Comparison of ENCODE assay signal across 15 cellular contexts in the genomic region with DNA sequence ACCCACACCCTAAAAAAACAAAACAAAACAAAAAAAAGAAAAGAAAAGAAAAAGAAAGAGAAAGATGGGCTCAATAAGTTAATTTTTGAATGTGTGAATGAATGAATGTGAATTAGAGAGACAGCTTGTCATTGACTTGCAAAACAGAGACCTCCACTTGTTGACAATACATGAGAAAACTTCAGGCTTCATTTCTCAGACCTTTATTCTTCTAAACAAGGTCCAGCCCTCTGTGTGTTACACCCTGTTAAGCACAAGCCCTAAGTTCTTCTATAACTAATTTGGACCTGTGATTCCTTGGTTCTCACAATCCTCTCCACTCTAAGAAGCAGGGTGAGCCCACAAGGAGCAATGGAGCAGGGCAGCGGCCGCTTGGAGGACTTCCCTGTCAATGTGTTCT. TPM values are rescaled to one million over a fixed set of nuclear protein-coding genes. Genes with fewer than 3 reads are reported as not detected.
DNase-seq lines count a peak whose midpoint lies in the region; ATAC-seq and TF ChIP-seq lines count a peak whose summit lies in the region.
"Had no signal": no experiment of that assay in that cellular context is flagged by ENCODE, and none has a peak within 500 bp of the region (broad histone marks: within the 10 kb centered on the region; RNA-seq: fewer than 3 reads in every experiment).

A gene with protein sequence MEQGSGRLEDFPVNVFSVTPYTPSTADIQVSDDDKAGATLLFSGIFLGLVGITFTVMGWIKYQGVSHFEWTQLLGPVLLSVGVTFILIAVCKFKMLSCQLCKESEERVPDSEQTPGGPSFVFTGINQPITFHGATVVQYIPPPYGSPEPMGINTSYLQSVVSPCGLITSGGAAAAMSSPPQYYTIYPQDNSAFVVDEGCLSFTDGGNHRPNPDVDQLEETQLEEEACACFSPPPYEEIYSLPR (plus strand): TSS at position 301 of the 400 bp plus-strand sequence. CDS start 51 bp downstream, at position 352.

- H4K8ac ChIP-seq in mesenchymal stem cell (ENCODE audit: low read length) = no peak within 1 kb of the TSS

- no peak within 1 kb of the TSS for H3K4me3 ChIP-seq in BLaER1 treated with 17β-estradiol and CSF1 and Interleukin-3, amounts not matched to agents 10 nM and 100 nM
- no peak within 1 kb of the TSS for H3K4me3 ChIP-seq in OCI-LY7 (ENCODE audit: low read depth, low read length, poor library complexity, severe bottlenecking)
- no peak within 1 kb of the TSS for H3K4me3 ChIP-seq in mesenchymal stem cell (ENCODE audit: insufficient read depth in 1 of 2, low read depth in 1 of 2, low read length in 2 of 2)
- no peak within 1 kb of the TSS for H3K4me3 ChIP-seq in BE2C (ENCODE audit: low read depth, low read length)

- no peak within 1 kb of the TSS for H3K4ac ChIP-seq in mesenchymal stem cell (ENCODE audit: low read depth in 1 of 2, low read length in 2 of 2)

- no peaks in the 10 kb centered on the region for H3K9me2 ChIP-seq in OCI-LY7 (ENCODE audit: insufficient read depth, low read length)

- H4K91ac ChIP-seq in mesenchymal stem cell (ENCODE audit: low read length) = no peak within 1 kb of the TSS

- H3K9ac ChIP-seq in BLaER1 treated with 17β-estradiol and CSF1 and Interleukin-3, amounts not matched to agents 10 nM and 100 nM = no peak within 1 kb of the TSS
- H3K9ac ChIP-seq in mesenchymal stem cell (ENCODE audit: low read length) = no peak within 1 kb of the TSS

- intact Hi-C loops in OCI-LY7 (cut with micrococcal nuclease; ENCODE audit: unreplicated experiment) = no loop called here

- TF ChIP-seq CTCF in OCI-LY7 (conservative IDR thresholded peaks at IDR 0.05; ENCODE audit: low read length) (no peak), BE2C (IDR thresholded peaks at IDR 0.05; ENCODE audit: low read depth, low read length) (no peak)

- H3K23ac ChIP-seq in mesenchymal stem cell (ENCODE audit: low read length in 2 of 2) = no peak within 1 kb of the TSS

- H3K4me1 ChIP-seq in BLaER1 treated with 17β-estradiol and CSF1 and Interleukin-3, amounts not matched to agents 10 nM and 100 nM = peaks cover 0 to 10% (median 8%) of the 10 kb centered on the region in 10 experiments; a peak in 14 of 20 replicates
- H3K4me1 ChIP-seq in OCI-LY7 (ENCODE audit: insufficient read depth, low read length, poor library complexity, severe bottlenecking) (peaks cover 13% of the 10 kb centered on the region), mesenchymal stem cell (ENCODE audit: control insufficient read depth, insufficient read depth, low read depth, low read length) (peaks cover 5% of the 10 kb centered on the region), BE2C (no peaks in the 10 kb centered on the region)

- no peak for DNase-seq in OCI-LY7 (ENCODE audit: low spot score)
- DNase-seq in mesenchymal stem cell = no peak
- DNase-seq in renal cortical epithelial cell (ENCODE audit: low read depth) = peak; percentile 69
- DNase-seq in BE2C = no peak
- no peak for DNase-seq in NCI-H2081 (lab: John Stamatoyannopoulos, UW)
- DNase-seq: 8988T; AML-193; CD4-positive, alpha-beta memory T cell; DMS79; EL; HCEC 1CT had no signal

- H3K79me2 ChIP-seq in OCI-LY7 (ENCODE audit: insufficient read depth, low read depth, low read length) = no peaks in the 10 kb centered on the region

- no peak within 1 kb of the TSS for H2BK5ac ChIP-seq in mesenchymal stem cell (ENCODE audit: low read depth, low read length, poor library complexity, severe bottlenecking)

- H3K27me3 ChIP-seq in BLaER1 treated with 17β-estradiol and CSF1 and Interleukin-3, amounts not matched to agents 10 nM and 100 nM = peaks cover 0 to 98% (median 9%) of the 10 kb centered on the region in 11 experiments; a peak in 12 of 22 replicates
- peaks cover 0 to 65% of the 10 kb centered on the region in 2 experiments for H3K27me3 ChIP-seq in mesenchymal stem cell (ENCODE audit: control insufficient read depth in 1 of 2, insufficient read depth in 1 of 2, low read length in 2 of 2)
- peaks cover 58% of the 10 kb centered on the region for H3K27me3 ChIP-seq in BE2C

- H2BK15ac ChIP-seq in mesenchymal stem cell (ENCODE audit: low read depth, poor library complexity, severe bottlenecking) = no peak within 1 kb of the TSS

- no peak for ATAC-seq in HG03159 (IDR thresholded peaks at IDR 0.05; ENCODE audit: unreplicated experiment)

- no peak within 1 kb of the TSS for H3K18ac ChIP-seq in mesenchymal stem cell (ENCODE audit: low read depth in 1 of 2, low read length in 2 of 2)

- H3K36me3 ChIP-seq in BLaER1 treated with 17β-estradiol and CSF1 and Interleukin-3, amounts not matched to agents 10 nM and 100 nM = no peaks in the 10 kb centered on the region
- H3K36me3 ChIP-seq in OCI-LY7 (ENCODE audit: insufficient read depth, low read length) = no peaks in the 10 kb centered on the region
- no peaks in the 10 kb centered on the region for H3K36me3 ChIP-seq in mesenchymal stem cell (ENCODE audit: control insufficient read depth in 1 of 2, insufficient read depth in 2 of 2, low read depth in 1 of 2, low read length in 2 of 2)
- H3K36me3 ChIP-seq in BE2C = no peaks in the 10 kb centered on the region

- WGBS in mesenchymal stem cell = 91% methylated on average over 2 of the region's 2 CpGs

- no peak within 1 kb of the TSS for H2BK120ac ChIP-seq in mesenchymal stem cell (ENCODE audit: low read depth, low read length)

- H2AFZ ChIP-seq in OCI-LY7 (ENCODE audit: low read length) (peak within 1 kb of the TSS; percentile 10; the same call in 1 of the 2 replicates), mesenchymal stem cell (ENCODE audit: low read depth, low read length) (no peak within 1 kb of the TSS)

- BruUV-seq in OCI-LY7 (replicated peaks; lab: Mats Ljungman, UMichigan) = no TSS peak

- no peaks in the 10 kb centered on the region for H3K79me1 ChIP-seq in mesenchymal stem cell (replicated peaks; ENCODE audit: low read length, poor library complexity, severe bottlenecking)

- no peak within 1 kb of the TSS for H3K14ac ChIP-seq in mesenchymal stem cell (ENCODE audit: low read length in 2 of 2)

- H3K4me2 ChIP-seq in BLaER1 treated with 17β-estradiol and CSF1 and Interleukin-3, amounts not matched to agents 10 nM and 100 nM = peak within 1 kb of the TSS in 10 of 11 experiments; percentile 7 to 63 (median 53); a peak in 17 of 22 replicates
- H3K4me2 ChIP-seq in OCI-LY7 (ENCODE audit: low read length) = 0 out of 2 replicates have a peak within 1 kb of the TSS, but pooled peaks have one; percentile 9
- no peak within 1 kb of the TSS for H3K4me2 ChIP-seq in mesenchymal stem cell (ENCODE audit: low read length, poor library complexity, severe bottlenecking)

- no peak within 1 kb of the TSS for H2BK12ac ChIP-seq in mesenchymal stem cell (ENCODE audit: low read length in 2 of 2)

- H2AK5ac ChIP-seq in mesenchymal stem cell (ENCODE audit: low read length, severe bottlenecking) = peak within 1 kb of the TSS; percentile 36

- H4K20me1 ChIP-seq in BLaER1 treated with 17β-estradiol and CSF1 and Interleukin-3, amounts not matched to agents 10 nM and 100 nM = 0 out of 22 replicates have a peak, but pooled peaks cover 0 to 9% (median 0%) of the 10 kb centered on the region in 11 experiments
- no peaks in the 10 kb centered on the region for H4K20me1 ChIP-seq in OCI-LY7 (ENCODE audit: insufficient read depth, low read length)

- POLR2A ChIA-PET in OCI-LY7 (lab: Charles Lee) = interaction anchor here (0.9 to 3.6 kb wide), 4 partner anchors 9 to 82 kb away, joined by 3 to 14 read pairs (median 4); no protein-coding TSS in a partner anchor

- H3K9me3 ChIP-seq in BLaER1 treated with 17β-estradiol and CSF1 and Interleukin-3, amounts not matched to agents 10 nM and 100 nM (replicated peaks in 1 of 11) = peaks cover 0 to 25% (median 14%) of the 10 kb centered on the region in 11 experiments; a peak in 19 of 22 replicates
- H3K9me3 ChIP-seq in OCI-LY7 (ENCODE audit: low read length) (no peaks in the 10 kb centered on the region), mesenchymal stem cell (ENCODE audit: control insufficient read depth, low read length) (no peaks in the 10 kb centered on the region), BE2C (no peaks in the 10 kb centered on the region)

- CTCF ChIA-PET in OCI-LY7 (lab: Charles Lee; ENCODE audit: unreplicated experiment) = no interaction called here

- H3K27ac ChIP-seq in BLaER1 treated with 17β-estradiol and CSF1 and Interleukin-3, amounts not matched to agents 10 nM and 100 nM = no peak within 1 kb of the TSS
- H3K27ac ChIP-seq in OCI-LY7 (ENCODE audit: low read depth, low read length, poor library complexity, severe bottlenecking) (no peak within 1 kb of the TSS), mesenchymal stem cell (ENCODE audit: low read length, poor library complexity, severe bottlenecking) (no peak within 1 kb of the TSS)
- H3K27ac ChIP-seq: C4-2B had no signal

RNA-seq across cellular contexts. Expression of the gene that starts here (rescaled TPM):
- not detected in 2 replicates for total RNA-seq in OCI-LY7 (2014; rRNA removed; shearing (Covaris generic))
- total RNA-seq in OCI-LY7 (2022) = 0.25 TPM in 1 of 2 replicates, not detected in the other
- not detected for polyA plus RNA-seq in mesenchymal stem cell (2013, experiment 1 of 2)
- polyA plus RNA-seq in mesenchymal stem cell (2013, experiment 2 of 2) = not detected
- 0.15 TPM in 1 of 2 replicates, not detected in the other for total RNA-seq in renal cortical epithelial cell
- polyA plus RNA-seq in BE2C (2012; ENCODE audit: insufficient read depth, insufficient read length, low read depth) = not detected
- total RNA-seq: CD4-positive, alpha-beta memory T cell; H1 had no signal
- polyA plus RNA-seq: CD4-positive, alpha-beta memory T cell; H1 had no signal

Comparison
In these comparisons a context has a peak if more than half of its experiments do, and no peak if none do; other contexts are left out.
1. Peak in DNase-seq in renal cortical epithelial cell; RNA of the gene not detected or under 1 TPM.